In genomic region chr7:30596721-30597120, GRCh38 we compare ENCODE assay signal across 9 cellular contexts. TPM values are rescaled to one million over a fixed set of nuclear protein-coding genes. Genes with fewer than 3 reads are reported as not detected.
DNase-seq lines count a peak whose midpoint lies in the region; ATAC-seq lines count a peak whose summit lies in the region.
"Had no signal": no experiment of that assay in that cellular context is flagged by ENCODE, and none has a peak within 500 bp of the region (broad histone marks: within the 10 kb centered on the region; RNA-seq: fewer than 3 reads in every experiment).

No MANE protein-coding gene starts in this region.

- peak overlapping the region; percentile 97 for H3K9ac ChIP-seq in skeletal muscle satellite cell (ENCODE audit: low read depth, low read length)

- H3K4me1 Mint-ChIP-seq in T-helper 2 cell treated with Interferon-gamma antibody and Interleukin-4, amounts not matched to agents 5 μg/mL and 100 μg/mL, for 36 hours (ENCODE audit: low read depth) = peaks cover 52% of the 10 kb centered on the region

- DNase-seq in T-helper 2 cell treated with Interferon-gamma antibody and Interleukin-4, amounts not matched to agents 5 μg/mL and 100 μg/mL, for 36 hours (ENCODE audit: low spot score) = no peak
- DNase-seq in T-helper 2 cell (no peak), SJCRH30 (no peak), epithelial cell of prostate (ENCODE audit: low read depth, low spot score) (no peak), GDM1 (lab: John Stamatoyannopoulos, UW) (no peak)
- DNase-seq: effector memory CD4-positive, alpha-beta T cell had no signal

- peak overlapping the region; percentile 100 for H3K4me3 Mint-ChIP-seq in T-helper 2 cell treated with Interferon-gamma antibody and Interleukin-4, amounts not matched to agents 5 μg/mL and 100 μg/mL, for 36 hours

- H3K4me2 ChIP-seq in skeletal muscle satellite cell (ENCODE audit: low read length) = peak overlapping the region; percentile 88

- peaks cover 32% of the 10 kb centered on the region for H3K36me3 ChIP-seq in SJCRH30
- H3K36me3 ChIP-seq in skeletal muscle satellite cell (ENCODE audit: insufficient read depth, low read length) = peaks cover 33% of the 10 kb centered on the region

- peaks cover 3% of the 10 kb centered on the region for H3K27me3 Mint-ChIP-seq in T-helper 2 cell treated with Interferon-gamma antibody and Interleukin-4, amounts not matched to agents 5 μg/mL and 100 μg/mL, for 36 hours (ENCODE audit: low read depth)

- no peak overlapping the region for H3K27ac ChIP-seq in SJCRH30
- H3K27ac ChIP-seq in epithelial cell of prostate = peak overlapping the region; percentile 97

- H3K4me3 ChIP-seq in SJCRH30 (peak overlapping the region; percentile 87), skeletal muscle satellite cell (ENCODE audit: low read length) (peak overlapping the region; percentile 97)

- H3K9me3 Mint-ChIP-seq in T-helper 2 cell treated with Interferon-gamma antibody and Interleukin-4, amounts not matched to agents 5 μg/mL and 100 μg/mL, for 36 hours = no peaks in the 10 kb centered on the region

- H3K9me3 ChIP-seq in SJCRH30 (replicated peaks) = no peaks in the 10 kb centered on the region
- H3K9me3 ChIP-seq in skeletal muscle satellite cell (replicated peaks; ENCODE audit: low read length) = no peaks in the 10 kb centered on the region

- H3K27me3 ChIP-seq in SJCRH30 = no peaks in the 10 kb centered on the region
- no peaks in the 10 kb centered on the region for H3K27me3 ChIP-seq in skeletal muscle satellite cell (ENCODE audit: control insufficient read depth, insufficient read depth, low read length)

- peaks cover 51% of the 10 kb centered on the region for H3K36me3 Mint-ChIP-seq in T-helper 2 cell treated with Interferon-gamma antibody and Interleukin-4, amounts not matched to agents 5 μg/mL and 100 μg/mL, for 36 hours (ENCODE audit: low read depth)

- ATAC-seq in HG03175 (IDR thresholded peaks at IDR 0.05; ENCODE audit: unreplicated experiment) = no peak
- ATAC-seq in HG02884 (IDR thresholded peaks at IDR 0.05; ENCODE audit: unreplicated experiment) = no peak

- H3K4me1 ChIP-seq in SJCRH30 = peaks cover 4% of the 10 kb centered on the region; the same call in 1 of the 2 replicates
- H3K4me1 ChIP-seq in skeletal muscle satellite cell (ENCODE audit: control insufficient read depth, insufficient read depth, low read length) = peaks cover 24% of the 10 kb centered on the region

- H3K27ac Mint-ChIP-seq in T-helper 2 cell treated with Interferon-gamma antibody and Interleukin-4, amounts not matched to agents 5 μg/mL and 100 μg/mL, for 36 hours = peak overlapping the region; percentile 100

RNA-seq across cellular contexts. Expression of gene GARS1, which starts 2.0 kb away (rescaled TPM):
- total RNA-seq in SJCRH30 (2014; rRNA removed; shearing (Covaris generic)) = 126 and 139 TPM in 2 replicates
- 291 and 325 TPM in 2 replicates for total RNA-seq in skeletal muscle satellite cell (2012; rRNA removed)
